Comparison of ENCODE assay signal across 15 cellular contexts in genomic region chr20:41394931-41395668, GRCh38. TPM values are rescaled to one million over a fixed set of nuclear protein-coding genes. Genes with fewer than 3 reads are reported as not detected.
"Had no signal": no experiment of that assay in that cellular context is flagged by ENCODE, and none has a peak within 500 bp of the region (broad histone marks: within the 10 kb centered on the region; RNA-seq: fewer than 3 reads in every experiment).

No MANE protein-coding gene starts in this region.

- H3K36me3 ChIP-seq: neutrophil, tibial artery had no signal

- H3K9me3 ChIP-seq: neutrophil, tibial artery had no signal

- DNase-seq: activated CD4-positive, alpha-beta memory T cell treated with anti-CD3 and anti-CD28 coated beads, Interleukin-2, amount 10 ng/mL, durations not matched to agents 7 days and 5 days; activated CD4-positive, alpha-beta T cell treated with anti-CD3 and anti-CD28 coated beads for 36 hours; activated naive CD8-positive, alpha-beta T cell treated with anti-CD3 and anti-CD28 coated beads, Interleukin-2, amount 10 ng/mL, durations not matched to agents 7 days and 5 days; activated T-cell treated with anti-CD3 and anti-CD28 coated beads, Interleukin-2, amount 50 U/mL, for 72 hours; aorta; foreskin melanocyte; stimulated activated CD4-positive, alpha-beta T cell treated with anti-CD3 and anti-CD28 coated beads, Interleukin-4, amount 100 ng/mL, for 1 hour; stimulated activated CD8-positive, alpha-beta memory T cell treated with anti-CD3 and anti-CD28 coated beads, Interleukin-4, amount 100 ng/mL, for 48 hours; stimulated activated naive CD8-positive, alpha-beta T cell treated with anti-CD3 and anti-CD28 coated beads, Interleukin-15, amount 100 ng/mL, for 72 hours; T-cell; T1000; tibial artery had no signal

- H3K4me3 ChIP-seq: SK-N-MC, tibial artery had no signal

- ATAC-seq: activated CD4-positive, alpha-beta T cell treated with anti-CD3 and anti-CD28 coated beads for 36 hours; T-cell had no signal

- H3K27me3 ChIP-seq: tibial artery had no signal

- H3K27ac ChIP-seq: neutrophil, SK-N-MC, tibial artery, VCaP had no signal

RNA-seq across cellular contexts. Expression of gene EMILIN3, which starts 28.5 kb away (rescaled TPM):
- total RNA-seq: activated CD4-positive, alpha-beta memory T cell treated with anti-CD3 and anti-CD28 coated beads, Interleukin-2, amount 10 ng/mL, durations not matched to agents 7 days and 5 days; activated naive CD8-positive, alpha-beta T cell treated with anti-CD3 and anti-CD28 coated beads, Interleukin-2, amount 10 ng/mL, durations not matched to agents 7 days and 5 days; activated T-cell treated with anti-CD3 and anti-CD28 coated beads, Interleukin-2, amount 50 U/mL, for 72 hours; T-cell had no signal
